Comparison of ENCODE assay signal across 1 cellular context in genomic region chr7:44963526-44964290, GRCh38.
TF ChIP-seq lines count a peak whose summit lies in the region.

No MANE protein-coding gene starts in this region.

TF ChIP-seq in GM12878, 131 proteins besides CTCF, POLR2A, EP300 and RAD21:
- TF ChIP-seq SIX5 (IDR thresholded peaks at IDR 0.05; ENCODE audit: low read depth, low read length, severe bottlenecking) (no peak), MTA3 (IDR thresholded peaks at IDR 0.05; ENCODE audit: borderline replicate concordance, low read length) (peak; percentile 43; the same call in 1 of the 2 replicates)
